22 cellular contexts compared by ENCODE assay signal in genomic region chr3:66583646-66584045, GRCh38.
"Had no signal": no experiment of that assay in that cellular context is flagged by ENCODE, and none has a peak within 500 bp of the region (broad histone marks: within the 10 kb centered on the region; RNA-seq: fewer than 3 reads in every experiment).

No MANE protein-coding gene starts in this region.

- ATAC-seq: gastroesophageal sphincter, left cardiac atrium had no signal

- H3K27me3 ChIP-seq: brain microvascular endothelial cell, gastroesophageal sphincter, right atrium auricular region, tibial artery had no signal

- H3K4me3 ChIP-seq: esophagus squamous epithelium, gastroesophageal sphincter, prostate gland, right atrium auricular region, tibial artery had no signal

- H3K4me3 Mint-ChIP-seq: activated CD4-positive, alpha-beta memory T cell treated with anti-CD3 and anti-CD28 coated beads for 36 hours; memory B cell; neural crest cell; stimulated activated naive CD8-positive, alpha-beta T cell treated with anti-CD3 and anti-CD28 coated beads, Interleukin-15, amount 100 ng/mL, for 72 hours; T-helper 1 cell treated with Interleukin-12 subunit alpha and Interleukin-12 subunit beta and Interleukin-4 antibody, amounts not matched to agents 30 μg/mL and 1 μg/mL, for 36 hours had no signal

- H3K4me1 ChIP-seq: esophagus squamous epithelium, gastroesophageal sphincter, prostate gland, right atrium auricular region, tibial artery had no signal

- H3K27ac Mint-ChIP-seq: activated CD4-positive, alpha-beta memory T cell treated with anti-CD3 and anti-CD28 coated beads for 36 hours; activated T-cell treated with anti-CD3 and anti-CD28 coated beads, Interleukin-2, amount 50 U/mL, for 72 hours; memory B cell; stimulated activated naive CD8-positive, alpha-beta T cell treated with anti-CD3 and anti-CD28 coated beads, Interleukin-15, amount 100 ng/mL, for 72 hours; T-helper 1 cell treated with Interleukin-12 subunit alpha and Interleukin-12 subunit beta and Interleukin-4 antibody, amounts not matched to agents 30 μg/mL and 1 μg/mL, for 36 hours had no signal

- H3K9me3 ChIP-seq: gastroesophageal sphincter, prostate gland, right atrium auricular region, tibial artery had no signal

- DNase-seq: activated CD4-positive, alpha-beta memory T cell treated with anti-CD3 and anti-CD28 coated beads for 36 hours; activated CD4-positive, alpha-beta T cell treated with anti-CD3 and anti-CD28 coated beads for 48 hours; activated CD4-positive, CD25-positive, alpha-beta regulatory T cell; activated effector memory CD4-positive, alpha-beta T cell treated with anti-CD3 and anti-CD28 coated beads, Interleukin-2, amount 50 U/mL, for 16 hours; activated naive CD4-positive, alpha-beta T cell treated with anti-CD3 and anti-CD28 coated beads, Interleukin-2, amount 50 U/mL, for 16 hours; activated T-cell treated with anti-CD3 and anti-CD28 coated beads, Interleukin-2, amount 50 U/mL, for 72 hours; anterior cingulate cortex; brain microvascular endothelial cell; central memory CD4-positive, alpha-beta T cell; effector memory CD4-positive, alpha-beta T cell; esophagus squamous epithelium; head of caudate nucleus; left cardiac atrium; stimulated activated CD4-positive, alpha-beta T cell treated with anti-CD3 and anti-CD28 coated beads, Interleukin-1b, Interleukin-23, amount 100 ng/mL, for 48 hours; stimulated activated naive CD8-positive, alpha-beta T cell treated with anti-CD3 and anti-CD28 coated beads, Interleukin-15, amount 100 ng/mL, for 72 hours; tibial artery had no signal

- H3K36me3 ChIP-seq: brain microvascular endothelial cell, esophagus squamous epithelium, gastroesophageal sphincter, prostate gland, right atrium auricular region, tibial artery had no signal

- H3K27ac ChIP-seq: brain microvascular endothelial cell, esophagus squamous epithelium, gastroesophageal sphincter, prostate gland, right atrium auricular region, tibial artery had no signal
